Comparison of ENCODE assay signal across 8 cellular contexts in genomic region chr19:56477429-56478338, GRCh38. TPM values are rescaled to one million over a fixed set of nuclear protein-coding genes. Genes with fewer than 3 reads are reported as not detected.
DNase-seq lines count a peak whose midpoint lies in the region; ATAC-seq and TF ChIP-seq lines count a peak whose summit lies in the region.

No MANE protein-coding gene starts in this region.

- H3K27me3 ChIP-seq in ovary (no peaks in the 10 kb centered on the region), thymus (ENCODE audit: control insufficient read depth, insufficient read depth) (no peaks in the 10 kb centered on the region)

- H3K27ac ChIP-seq in ovary (peak overlapping the region; percentile 56 to 85), thymus (ENCODE audit: low read depth) (no peak overlapping the region)

- no peaks in the 10 kb centered on the region for H3K36me3 ChIP-seq in ovary
- no peaks in the 10 kb centered on the region for H3K36me3 ChIP-seq in thymus (ENCODE audit: control insufficient read depth, insufficient read depth)

- no peaks in the 10 kb centered on the region for H3K27me3 Mint-ChIP-seq in activated naive CD8-positive, alpha-beta T cell treated with anti-CD3 and anti-CD28 coated beads, Interleukin-2, amount 10 ng/mL, durations not matched to agents 7 days and 5 days

- POLR2A ChIA-PET in activated naive CD8-positive, alpha-beta T cell treated with anti-CD3 and anti-CD28 coated beads, Interleukin-2, amount 10 ng/mL, durations not matched to agents 7 days and 5 days (lab: Charles Lee) = no interaction called here

- peak; percentile 62 for TF ChIP-seq POLR2A in ovary (IDR thresholded peaks at IDR 0.05)

- DNase-seq in GF-D8 (lab: John Stamatoyannopoulos, UW) (peak; percentile 78), head of caudate nucleus (peak; percentile 87 to 98 (median 94)), ovary (peak; percentile 89 to 92 (median 92))
- DNase-seq in activated naive CD8-positive, alpha-beta T cell treated with anti-CD3 and anti-CD28 coated beads, Interleukin-2, amount 10 ng/mL, durations not matched to agents 7 days and 5 days = peak; percentile 86

- peak overlapping the region; percentile 99 for H3K4me3 Mint-ChIP-seq in activated naive CD8-positive, alpha-beta T cell treated with anti-CD3 and anti-CD28 coated beads, Interleukin-2, amount 10 ng/mL, durations not matched to agents 7 days and 5 days

- 0 to 1% (median 0%) methylated on average over 79 to 80 of the region's 80 CpGs for WGBS in ovary, 3 donors
- 2% methylated on average over 80 of the region's 80 CpGs for WGBS in thymus

- TF ChIP-seq CTCF in ovary (IDR thresholded peaks at IDR 0.05) = no peak

- no peak for TF ChIP-seq EP300 in ovary (IDR thresholded peaks at IDR 0.05)

- peak overlapping the region; percentile 93 for H3K27ac Mint-ChIP-seq in activated naive CD8-positive, alpha-beta T cell treated with anti-CD3 and anti-CD28 coated beads, Interleukin-2, amount 10 ng/mL, durations not matched to agents 7 days and 5 days

- H3K9me3 Mint-ChIP-seq in activated naive CD8-positive, alpha-beta T cell treated with anti-CD3 and anti-CD28 coated beads, Interleukin-2, amount 10 ng/mL, durations not matched to agents 7 days and 5 days = peaks cover 36% of the 10 kb centered on the region

- peaks cover 17% of the 10 kb centered on the region for H3K4me1 Mint-ChIP-seq in activated naive CD8-positive, alpha-beta T cell treated with anti-CD3 and anti-CD28 coated beads, Interleukin-2, amount 10 ng/mL, durations not matched to agents 7 days and 5 days

- H3K36me3 Mint-ChIP-seq in activated naive CD8-positive, alpha-beta T cell treated with anti-CD3 and anti-CD28 coated beads, Interleukin-2, amount 10 ng/mL, durations not matched to agents 7 days and 5 days = peaks cover 15% of the 10 kb centered on the region

- peak; percentile 85 for ATAC-seq in activated naive CD8-positive, alpha-beta T cell treated with anti-CD3 and anti-CD28 coated beads, Interleukin-2, amount 10 ng/mL, durations not matched to agents 7 days and 5 days (ENCODE audit: low read depth)
- no peak for ATAC-seq in GM18498 (IDR thresholded peaks at IDR 0.05; ENCODE audit: unreplicated experiment)
- ATAC-seq in GM18868 (IDR thresholded peaks at IDR 0.05; ENCODE audit: unreplicated experiment) = no peak

- intact Hi-C loops in head of caudate nucleus (cut with DNase I) (loop anchor here (2.0 to 10.0 kb wide), 2 partner anchors 29 to 73 kb away; partner anchors contain the start of genes ZNF471 and ZNF583), ovary (cut with DNase I) (no loop called here)

- H3K4me3 ChIP-seq in ovary (peak overlapping the region; percentile 68), thymus (ENCODE audit: low read length) (peak overlapping the region; percentile 53)

- H3K4me1 ChIP-seq in ovary (ENCODE audit: insufficient read depth) = peaks cover 8% of the 10 kb centered on the region
- peaks cover 5% of the 10 kb centered on the region for H3K4me1 ChIP-seq in thymus (ENCODE audit: control insufficient read depth, insufficient read depth, low read length)

- H3K9me3 ChIP-seq in ovary (peaks cover 0 to 27% of the 10 kb centered on the region in 2 donors), thymus (ENCODE audit: control insufficient read depth) (peaks cover 9% of the 10 kb centered on the region)

TF ChIP-seq in PFSK-1, 5 proteins besides CTCF, POLR2A, EP300 and RAD21:
- TF ChIP-seq TAF1 (IDR thresholded peaks at IDR 0.05; ENCODE audit: borderline replicate concordance, insufficient read depth, low read length) (no peak), POLR2AphosphoS5 (IDR thresholded peaks at IDR 0.05; ENCODE audit: low read depth, low read length) (no peak; the same call in 1 of the 2 replicates), FOXP2 (optimal IDR thresholded peaks at IDR 0.05; ENCODE audit: borderline replicate concordance, extremely low read depth, extremely low read length, insufficient read depth) (peak; percentile 44), REST (IDR thresholded peaks at IDR 0.05; ENCODE audit: insufficient read depth in 1 of 2, low read depth in 2 of 2, low read length in 2 of 2) (0 out of 4 replicates have a peak, but pooled peaks of 1 of the 2 experiments have one; percentile 13), SIN3A (IDR thresholded peaks at IDR 0.05; ENCODE audit: borderline replicate concordance, insufficient read depth, low read length) (peak; percentile 45; the same call in 1 of the 2 replicates)

RNA-seq across cellular contexts. Expression of gene ZNF667, which starts 0.5 kb away (rescaled TPM):
- polyA plus RNA-seq in PFSK-1 (2012; ENCODE audit: insufficient read length, low read depth) = 2.6 TPM
- 1 to 10 TPM; 2.0 TPM for total RNA-seq in activated naive CD8-positive, alpha-beta T cell treated with anti-CD3 and anti-CD28 coated beads, Interleukin-2, amount 10 ng/mL, durations not matched to agents 7 days and 5 days
- 10 to 100 TPM in 4 of 7 donors, 1 to 10 TPM in 3; 5.5 to 12.8 (median 10.2) TPM for total RNA-seq in ovary
- 1 to 10 TPM; 4.5 to 9.8 TPM for polyA plus RNA-seq in ovary
- 4.7 TPM for polyA plus RNA-seq in thymus

RNA-seq across cellular contexts. Expression of gene ZNF471, which starts 30.0 kb away (rescaled TPM):
- polyA plus RNA-seq in PFSK-1 (2012; ENCODE audit: insufficient read length, low read depth) = 0.55 TPM
- total RNA-seq in activated naive CD8-positive, alpha-beta T cell treated with anti-CD3 and anti-CD28 coated beads, Interleukin-2, amount 10 ng/mL, durations not matched to agents 7 days and 5 days = 1 to 10 TPM; 1.5 to 4.0 TPM
- 10 to 100 TPM in 5 of 7 donors, 1 to 10 TPM in 2; 5.9 to 22.4 (median 14.7) TPM for total RNA-seq in ovary
- polyA plus RNA-seq in ovary = 1 to 10 TPM; 6.4 to 10.0 TPM
- 4.6 TPM for polyA plus RNA-seq in thymus
